Comparison of ENCODE assay signal across 8 cellular contexts in the genomic region with DNA sequence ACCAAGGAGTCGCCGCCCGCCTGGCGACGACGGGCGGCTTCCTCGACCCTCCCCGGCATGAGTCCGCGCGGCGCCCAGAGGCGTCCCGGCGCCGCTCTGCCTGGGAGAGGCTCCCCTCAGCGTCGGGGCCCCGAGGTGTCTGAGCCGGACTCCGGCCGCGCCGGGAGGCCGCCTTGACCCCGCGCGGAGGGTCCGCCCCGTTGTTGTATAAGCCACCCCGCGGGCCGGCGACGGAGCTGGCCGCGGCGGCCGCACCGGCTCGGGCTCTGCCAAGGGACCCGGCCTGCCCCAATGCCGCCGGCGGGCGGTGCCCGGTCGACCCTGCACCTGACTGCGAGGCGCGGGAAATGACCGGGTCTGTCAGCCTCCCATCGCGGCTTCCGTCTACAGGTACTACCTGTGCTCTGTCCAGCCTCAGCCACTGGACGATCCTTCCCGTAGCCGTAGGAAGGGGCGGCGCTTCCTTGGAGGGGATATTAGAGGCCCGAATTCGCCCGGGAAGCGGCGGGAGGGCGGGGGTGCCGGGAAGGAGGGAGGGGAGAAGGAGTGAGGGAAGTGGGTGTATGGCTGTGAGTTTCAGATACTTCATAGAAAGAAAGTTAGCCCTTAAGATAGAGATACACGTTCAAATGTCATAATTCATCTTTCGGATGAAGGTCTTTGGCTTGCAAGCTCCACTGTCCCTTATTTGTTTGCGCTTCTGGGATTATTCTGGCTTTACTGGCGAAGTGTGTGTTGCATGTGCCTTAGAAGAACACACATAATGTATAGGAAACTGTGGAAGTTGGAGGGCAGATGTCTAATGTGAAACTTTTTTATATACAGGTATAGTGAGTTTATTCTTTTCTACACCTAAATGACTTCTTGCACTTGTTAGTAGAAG. TPM values are rescaled to one million over a fixed set of nuclear protein-coding genes. Genes with fewer than 3 reads are reported as not detected.
DNase-seq lines count a peak whose midpoint lies in the region; ATAC-seq lines count a peak whose summit lies in the region.

No MANE protein-coding gene starts in this region.

- DNase-seq in SIG-M5 treated with dmso at 0.1 percent for 504 hours (lab: John Stamatoyannopoulos, UW; ENCODE audit: unreplicated experiment) (peak; percentile 26), SIG-M5 (lab: John Stamatoyannopoulos, UW) (no peak), NCI-H526 (lab: John Stamatoyannopoulos, UW) (peak; percentile 38 to 79), activated T-cell treated with anti-CD3 and anti-CD28 coated beads for 48 hours (ENCODE audit: low read depth) (peak; percentile 37), myocyte (ENCODE audit: low read depth) (peak; percentile 47)
- DNase-seq in stimulated activated naive CD4-positive, alpha-beta T cell treated with Interleukin-2 at 50 U/mL for 16 hours (lab: John Stamatoyannopoulos, UW) = peak; percentile 16

- peak; percentile 31 for ATAC-seq in HG02973 (IDR thresholded peaks at IDR 0.05; ENCODE audit: unreplicated experiment)
- ATAC-seq in esophagus mucosa = peak; percentile 36

RNA-seq across cellular contexts. Expression of a gene that starts 0.6 kb away (rescaled TPM):
- 36.1 TPM for total RNA-seq in esophagus mucosa
- total RNA-seq in myocyte = 26.9 and 28.3 TPM in 2 replicates
- polyA plus RNA-seq in myocyte (2012) = 17.0 TPM
